Comparison of ENCODE assay signal across 23 cellular contexts in the genomic region with DNA sequence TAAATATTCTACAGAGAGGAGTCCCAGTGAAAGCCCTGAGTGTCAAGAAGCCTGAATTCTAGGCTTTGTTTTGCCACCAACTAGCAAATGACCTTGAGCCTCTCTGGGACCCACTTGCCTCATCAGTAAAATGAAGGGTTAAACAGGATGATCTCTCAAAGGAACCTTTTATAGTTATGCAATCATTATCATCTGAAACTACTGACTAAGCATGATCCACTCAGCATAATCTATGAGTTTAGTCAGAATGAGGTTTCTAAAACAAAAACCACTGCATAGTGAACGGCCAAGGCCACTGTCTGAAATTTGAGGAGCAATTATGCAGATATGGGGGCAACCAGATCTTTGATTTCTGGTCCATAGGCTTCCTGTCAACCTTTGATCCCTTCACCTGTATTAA.
A peak's percentile ranks its signal among the peaks of the same experiment; 100 is the strongest.
DNase-seq lines count a peak whose midpoint lies in the region; ATAC-seq and TF ChIP-seq lines count a peak whose summit lies in the region.
"Had no signal": no experiment of that assay in that cellular context is flagged by ENCODE, and none has a peak within 500 bp of the region (broad histone marks: within the 10 kb centered on the region; RNA-seq: fewer than 3 reads in every experiment).

No MANE protein-coding gene starts in this region.

- CTCF ChIA-PET in Calu3 (lab: Charles Lee), result interaction anchor here (1.4 to 2.2 kb wide), 5 partner anchors 34 to 205 kb away, joined by 3 to 25 read pairs (median 6); no protein-coding TSS in a partner anchor

- H3K4me3 Mint-ChIP-seq in Calu3 (ENCODE audit: low read depth, unreplicated experiment), result peak overlapping the region; percentile 25
- H3K4me3 Mint-ChIP-seq: activated CD8-positive, alpha-beta T cell treated with anti-CD3 and anti-CD28 coated beads, Interleukin-2, amount 10 ng/mL, durations not matched to agents 7 days and 5 days; activated T-cell treated with anti-CD3 and anti-CD28 coated beads, Interleukin-2, amount 50 U/mL, for 72 hours; CD14-positive monocyte; IgD-negative memory B cell; neural crest cell; T-helper 2 cell treated with Interferon-gamma antibody and Interleukin-4, amounts not matched to agents 5 μg/mL and 100 μg/mL, for 36 hours had no signal

- peaks cover 7% of the 10 kb centered on the region for H3K36me3 Mint-ChIP-seq in Calu3 (ENCODE audit: insufficient read depth, unreplicated experiment)
- H3K36me3 Mint-ChIP-seq: activated naive CD4-positive, alpha-beta T cell treated with anti-CD3 and anti-CD28 coated beads, Interleukin-2, amount 50 U/mL, for 72 hours; CD14-positive monocyte; IgD-negative memory B cell had no signal

- no peaks in the 10 kb centered on the region for H3F3A ChIP-seq in MM.1S (ENCODE audit: insufficient read depth, low read length)

- TF ChIP-seq POLR2A in ovary (IDR thresholded peaks at IDR 0.05) (no peak), suprapubic skin (IDR thresholded peaks at IDR 0.05) (no peak)

- peak overlapping the region; percentile 25 for H3K4me2 ChIP-seq in MM.1S (ENCODE audit: low read depth, low read length)

- ATAC-seq in GM21786 (IDR thresholded peaks at IDR 0.05; ENCODE audit: unreplicated experiment), result no peak
- ATAC-seq: activated CD8-positive, alpha-beta T cell treated with anti-CD3 and anti-CD28 coated beads, Interleukin-2, amount 10 ng/mL, durations not matched to agents 7 days and 5 days; activated naive CD4-positive, alpha-beta T cell treated with anti-CD3 and anti-CD28 coated beads, Interleukin-2, amount 50 U/mL, for 72 hours; activated T-cell treated with anti-CD3 and anti-CD28 coated beads, Interleukin-2, amount 50 U/mL, for 72 hours; stimulated activated naive CD8-positive, alpha-beta T cell treated with anti-CD3 and anti-CD28 coated beads, Interleukin-15, Interleukin-2, amounts not matched to agents 100 U/mL and 50 U/mL, for 24 hours; upper lobe of right lung had no signal

- H4K20me1 ChIP-seq in MM.1S (ENCODE audit: insufficient read depth, low read length), result no peaks in the 10 kb centered on the region

- H2AFZ ChIP-seq in MM.1S (ENCODE audit: low read length), result 0 out of 2 replicates have a peak overlapping the region, but pooled peaks have one; percentile 4

- TF ChIP-seq CTCF in Calu3 (IDR thresholded peaks at IDR 0.05; ENCODE audit: unreplicated experiment) (no peak), MM.1S (IDR thresholded peaks at IDR 0.05; ENCODE audit: low read length) (no peak), astrocyte of the cerebellum (IDR thresholded peaks at IDR 0.05; ENCODE audit: low read depth, low read length, missing control alignments) (no peak), ovary (IDR thresholded peaks at IDR 0.05) (no peak), suprapubic skin (IDR thresholded peaks at IDR 0.05) (no peak)

- in situ Hi-C loops in astrocyte of the cerebellum (cut with HindIII; ENCODE audit: low sequenced_read_pairs), result no loop called here

- no peak for TF ChIP-seq EP300 in ovary (IDR thresholded peaks at IDR 0.05)
- no peak for TF ChIP-seq EP300 in suprapubic skin (IDR thresholded peaks at IDR 0.05)

- no peaks in the 10 kb centered on the region for H3K27me3 Mint-ChIP-seq in Calu3 (ENCODE audit: unreplicated experiment)

- H3K27ac Mint-ChIP-seq in Calu3 (ENCODE audit: unreplicated experiment), result peak overlapping the region; percentile 41
- H3K27ac Mint-ChIP-seq: activated CD8-positive, alpha-beta T cell treated with anti-CD3 and anti-CD28 coated beads, Interleukin-2, amount 10 ng/mL, durations not matched to agents 7 days and 5 days; activated naive CD4-positive, alpha-beta T cell treated with anti-CD3 and anti-CD28 coated beads, Interleukin-2, amount 50 U/mL, for 72 hours; activated T-cell treated with anti-CD3 and anti-CD28 coated beads, Interleukin-2, amount 50 U/mL, for 72 hours; CD14-positive monocyte; IgD-negative memory B cell; T-helper 2 cell treated with Interferon-gamma antibody and Interleukin-4, amounts not matched to agents 5 μg/mL and 100 μg/mL, for 36 hours had no signal

- no peaks in the 10 kb centered on the region for H3K27me3 ChIP-seq in MM.1S (replicated peaks; ENCODE audit: insufficient read depth, low read length)
- no peaks in the 10 kb centered on the region for H3K27me3 ChIP-seq in ovary
- H3K27me3 ChIP-seq in suprapubic skin, result no peaks in the 10 kb centered on the region
- H3K27me3 ChIP-seq: upper lobe of right lung had no signal

- H3K4me3 ChIP-seq in MM.1S (ENCODE audit: low read length) (no peak overlapping the region), astrocyte of the cerebellum (ENCODE audit: low read depth, low read length) (no peak overlapping the region), ovary (no peak overlapping the region), suprapubic skin (no peak overlapping the region)
- H3K4me3 ChIP-seq: upper lobe of right lung had no signal

- no peaks in the 10 kb centered on the region for H3K36me3 ChIP-seq in MM.1S (replicated peaks; ENCODE audit: insufficient read depth, low read length)
- H3K36me3 ChIP-seq in ovary, result no peaks in the 10 kb centered on the region
- H3K36me3 ChIP-seq in suprapubic skin, result no peaks in the 10 kb centered on the region
- H3K36me3 ChIP-seq: upper lobe of right lung had no signal

- BruUV-seq in Calu3 (replicated peaks; lab: Mats Ljungman, UMichigan), result no TSS peak

- DNase-seq in Calu3 (no peak), MM.1S (peak; percentile 55), astrocyte of the cerebellum (ENCODE audit: low read depth) (peak; percentile 13), iris pigment epithelial cell (ENCODE audit: low read depth) (peak; percentile 31), ovary (no peak), suprapubic skin (ENCODE audit: low spot score in 2 of 2) (no peak)
- no peak for DNase-seq in stimulated activated CD4-positive, alpha-beta T cell treated with anti-CD3 and anti-CD28 coated beads, Interleukin-12 subunit alpha, Interleukin-12 subunit beta, amount 100 ng/mL, for 4 hours
- DNase-seq: activated CD4-positive, CD25-positive, alpha-beta regulatory T cell; activated CD8-positive, alpha-beta T cell treated with anti-CD3 and anti-CD28 coated beads, Interleukin-2, amount 10 ng/mL, durations not matched to agents 7 days and 5 days; activated T-cell treated with anti-CD3 and anti-CD28 coated beads, Interleukin-2, amount 50 U/mL, for 72 hours; effector CD4-positive, alpha-beta T cell; hypothalamus; NCI-H1048; NCI-H2029 treated with DMSO at 0.1 percent for 48 hours; NCI-H510A; stimulated activated naive CD8-positive, alpha-beta T cell treated with anti-CD3 and anti-CD28 coated beads, Interleukin-15, Interleukin-2, amounts not matched to agents 100 U/mL and 50 U/mL, for 24 hours; upper lobe of right lung had no signal

- intact Hi-C loops in Calu3 (cut with micrococcal nuclease; ENCODE audit: unreplicated experiment), result loop anchor here (2.0 kb wide), 1 partner anchor 48 kb away; no protein-coding TSS in a partner anchor
- intact Hi-C loops in ovary (cut with DNase I), result no loop called here

- H3K9me3 Mint-ChIP-seq in Calu3 (ENCODE audit: low read depth, unreplicated experiment), result peaks cover 2% of the 10 kb centered on the region
- H3K9me3 Mint-ChIP-seq: activated naive CD4-positive, alpha-beta T cell treated with anti-CD3 and anti-CD28 coated beads, Interleukin-2, amount 50 U/mL, for 72 hours; activated T-cell treated with anti-CD3 and anti-CD28 coated beads, Interleukin-2, amount 50 U/mL, for 72 hours; CD14-positive monocyte; T-helper 2 cell treated with Interferon-gamma antibody and Interleukin-4, amounts not matched to agents 5 μg/mL and 100 μg/mL, for 36 hours had no signal

- H3K79me2 ChIP-seq in MM.1S (ENCODE audit: low read length), result no peaks in the 10 kb centered on the region

- no peak overlapping the region for H3K9ac ChIP-seq in MM.1S (ENCODE audit: low read length)

- H3K4me1 ChIP-seq in MM.1S (ENCODE audit: low read length) (peaks cover 13% of the 10 kb centered on the region), ovary (ENCODE audit: insufficient read depth) (no peaks in the 10 kb centered on the region), suprapubic skin (no peaks in the 10 kb centered on the region)

- H3K9me2 ChIP-seq in MM.1S (replicated peaks; ENCODE audit: insufficient read depth, low read length), result no peaks in the 10 kb centered on the region

- no peaks in the 10 kb centered on the region for H3K9me3 ChIP-seq in MM.1S (replicated peaks; ENCODE audit: insufficient read depth, low read length)
- no peaks in the 10 kb centered on the region for H3K9me3 ChIP-seq in ovary
- H3K9me3 ChIP-seq in suprapubic skin, result no peaks in the 10 kb centered on the region
- H3K9me3 ChIP-seq: upper lobe of right lung had no signal

- H3K27ac ChIP-seq in MM.1S (ENCODE audit: low read length) (no peak overlapping the region), ovary (no peak overlapping the region), suprapubic skin (no peak overlapping the region)
- H3K27ac ChIP-seq: upper lobe of right lung had no signal

- H3K4me1 Mint-ChIP-seq in Calu3 (ENCODE audit: low read depth, unreplicated experiment), result peaks cover 69% of the 10 kb centered on the region
- H3K4me1 Mint-ChIP-seq: IgD-negative memory B cell had no signal

- WGBS in ovary, 3 donors, result 7 to 17% (median 17%) methylated on average over 1 of the region's 1 CpG
- 21% methylated on average over 1 of the region's 1 CpG for WGBS in suprapubic skin

Comparison
In these comparisons a context has a peak if more than half of its experiments do, and no peak if none do; other contexts are left out.
1. DNase-seq: peak in MM.1S (single experiment), astrocyte of the cerebellum (single experiment) and iris pigment epithelial cell (single experiment); none in Calu3 (single experiment), ovary (0 of 5), suprapubic skin (0 of 2) and stimulated activated CD4-positive, alpha-beta T cell treated with anti-CD3 and anti-CD28 coated beads, Interleukin-12 subunit alpha, Interleukin-12 subunit beta, amount 100 ng/mL, for 4 hours (single experiment).